In the genomic region with DNA sequence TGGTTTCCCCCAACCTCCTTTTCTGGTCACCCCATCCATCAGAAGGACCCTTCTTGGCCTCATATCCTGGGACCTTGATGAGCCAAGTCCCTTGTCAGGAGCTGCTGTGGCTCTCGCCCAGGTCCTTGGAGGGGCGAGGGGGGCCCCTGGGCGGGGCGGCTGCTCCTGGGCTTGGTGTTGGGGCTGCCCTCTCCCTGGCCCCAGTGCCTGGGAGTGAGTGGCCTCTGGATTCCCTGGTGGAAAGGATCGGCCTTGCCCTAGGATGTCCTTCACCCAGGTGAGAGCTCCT, we compare ENCODE assay signal across 9 cellular contexts. TPM values are rescaled to one million over a fixed set of nuclear protein-coding genes. Genes with fewer than 3 reads are reported as not detected.
A peak's percentile ranks its signal among the peaks of the same experiment; 100 is the strongest.
DNase-seq lines count a peak whose midpoint lies in the region; TF ChIP-seq lines count a peak whose summit lies in the region.
"Had no signal": no experiment of that assay in that cellular context is flagged by ENCODE, and none has a peak within 500 bp of the region (broad histone marks: within the 10 kb centered on the region; RNA-seq: fewer than 3 reads in every experiment).

No MANE protein-coding gene starts in this region.

- H3K27ac Mint-ChIP-seq in neural progenitor cell: no peak overlapping the region

- H3K36me3 Mint-ChIP-seq in neural progenitor cell: no peaks in the 10 kb centered on the region

- peaks cover 45% of the 10 kb centered on the region for H3K4me1 ChIP-seq in BLaER1
- peaks cover 15% of the 10 kb centered on the region for H3K4me1 ChIP-seq in effector memory CD4-positive, alpha-beta T cell (ENCODE audit: control insufficient read depth, insufficient read depth, low read length, poor library complexity, severe bottlenecking)
- peaks cover 24% of the 10 kb centered on the region for H3K4me1 ChIP-seq in neural progenitor cell

- H3K4me2 ChIP-seq in BLaER1: peak overlapping the region; percentile 100
- peak overlapping the region; percentile 47 for H3K4me2 ChIP-seq in neural progenitor cell

- peaks cover 42% of the 10 kb centered on the region for H3K4me1 Mint-ChIP-seq in neural progenitor cell

- H4K20me1 ChIP-seq in BLaER1: peaks cover 9% of the 10 kb centered on the region
- peaks cover 4% of the 10 kb centered on the region for H4K20me1 ChIP-seq in neural progenitor cell (ENCODE audit: low read depth)

- H3F3A ChIP-seq in neural progenitor cell (ENCODE audit: low read depth): peaks cover 25% of the 10 kb centered on the region

- H2AFZ ChIP-seq in neural progenitor cell (replicated peaks): no peak overlapping the region

- H3K9ac ChIP-seq in BLaER1 (peak overlapping the region; percentile 65), neural progenitor cell (no peak overlapping the region)

- H3K4me3 ChIP-seq in BLaER1 (peak overlapping the region; percentile 59), neural progenitor cell (peak overlapping the region; percentile 8)
- peak overlapping the region; percentile 49 for H3K4me3 ChIP-seq in effector memory CD4-positive, alpha-beta T cell (ENCODE audit: insufficient read depth, low read depth, low read length, poor library complexity, severe bottlenecking)

- TF ChIP-seq CTCF in neural progenitor cell (IDR thresholded peaks at IDR 0.05): no peak

- H3K27me3 ChIP-seq in BLaER1 (peaks cover 53% of the 10 kb centered on the region), neural progenitor cell (peaks cover 87% of the 10 kb centered on the region)
- H3K27me3 ChIP-seq in effector memory CD4-positive, alpha-beta T cell (replicated peaks; ENCODE audit: control insufficient read depth, insufficient read depth, low read length, poor library complexity, severe bottlenecking): peaks cover 4% of the 10 kb centered on the region

- no peaks in the 10 kb centered on the region for H3K79me2 ChIP-seq in neural progenitor cell (ENCODE audit: low read depth)

- H3K27ac ChIP-seq in BLaER1 (peak overlapping the region; percentile 82), KOPT-K1 (ENCODE audit: low read depth, low read length, poor library complexity, severe bottlenecking) (peak overlapping the region; percentile 56), neural progenitor cell (no peak overlapping the region)
- no peak overlapping the region for H3K27ac ChIP-seq in effector memory CD4-positive, alpha-beta T cell (ENCODE audit: insufficient read depth, low read length, poor library complexity, severe bottlenecking)

- H3K4me3 Mint-ChIP-seq in neural progenitor cell: no peak overlapping the region

- H3K9me3 ChIP-seq in BLaER1: no peaks in the 10 kb centered on the region
- peaks cover 2% of the 10 kb centered on the region for H3K9me3 ChIP-seq in KOPT-K1 (ENCODE audit: insufficient read depth, low read length, poor library complexity, severe bottlenecking)
- H3K9me3 ChIP-seq in effector memory CD4-positive, alpha-beta T cell (ENCODE audit: control insufficient read depth, low read length): no peaks in the 10 kb centered on the region
- H3K9me3 ChIP-seq in neural progenitor cell (ENCODE audit: low read depth): no peaks in the 10 kb centered on the region

- DNase-seq in effector memory CD4-positive, alpha-beta T cell: no peak
- no peak for DNase-seq in neural progenitor cell (ENCODE audit: low spot score)
- no peak for DNase-seq in amniotic stem cell (lab: John Stamatoyannopoulos, UW)
- DNase-seq in epidermal melanocyte (ENCODE audit: insufficient read length, low spot score): no peak
- DNase-seq in NOMO-1 treated with dmso at 0.1 percent for 144 hours (lab: John Stamatoyannopoulos, UW; ENCODE audit: unreplicated experiment): no peak
- no peak for DNase-seq in superior temporal gyrus (ENCODE audit: extremely low spot score)

- peaks cover 3% of the 10 kb centered on the region for H3K9me3 Mint-ChIP-seq in neural progenitor cell

- H3K27me3 Mint-ChIP-seq in neural progenitor cell (ENCODE audit: insufficient read depth, low read depth): peaks cover 25% of the 10 kb centered on the region

- H3K36me3 ChIP-seq in BLaER1 (no peaks in the 10 kb centered on the region), KOPT-K1 (ENCODE audit: insufficient read depth, low read length) (no peaks in the 10 kb centered on the region), neural progenitor cell (no peaks in the 10 kb centered on the region)
- no peaks in the 10 kb centered on the region for H3K36me3 ChIP-seq in effector memory CD4-positive, alpha-beta T cell (ENCODE audit: control insufficient read depth, insufficient read depth, low read length)

RNA-seq across cellular contexts. Expression of gene NOTUM, which starts 6.2 kb away (rescaled TPM):
- 0.25 TPM in 1 of 2 replicates, not detected in the other for total RNA-seq in neural progenitor cell (ENCODE audit: low replicate concordance)

RNA-seq across cellular contexts. Expression of gene ASPSCR1, which starts 10.2 kb away (rescaled TPM):
- 13.1 and 40.9 TPM in 2 replicates for total RNA-seq in neural progenitor cell (ENCODE audit: low replicate concordance)

RNA-seq across cellular contexts. Expression of gene MYADML2, which starts 20.2 kb away (rescaled TPM):
- total RNA-seq in neural progenitor cell (ENCODE audit: low replicate concordance): 0.11 TPM in 1 of 2 replicates, not detected in the other
- total RNA-seq: NCI-H460 had no signal

RNA-seq across cellular contexts. Expression of gene PYCR1, which starts 30.1 kb away (rescaled TPM):
- 32.6 and 72.2 TPM in 2 replicates for total RNA-seq in neural progenitor cell (ENCODE audit: low replicate concordance)

RNA-seq across cellular contexts. Expression of gene MAFG, which starts 39.7 kb away (rescaled TPM):
- 8.1 and 12.9 TPM in 2 replicates for total RNA-seq in neural progenitor cell (ENCODE audit: low replicate concordance)

Comparison
In these comparisons a context has a peak if more than half of its experiments do, and no peak if none do; other contexts are left out.
1. H3K27ac ChIP-seq: peak in BLaER1 (single experiment) and KOPT-K1 (single experiment); none in effector memory CD4-positive, alpha-beta T cell (single experiment) and neural progenitor cell (single experiment).
2. H3K4me3 ChIP-seq: peak in every context shown above with its lines; median percentile 59 in BLaER1; 49 in effector memory CD4-positive, alpha-beta T cell; 8 in neural progenitor cell.